ENCODE assay signal across 1 cellular context in the genomic region with DNA sequence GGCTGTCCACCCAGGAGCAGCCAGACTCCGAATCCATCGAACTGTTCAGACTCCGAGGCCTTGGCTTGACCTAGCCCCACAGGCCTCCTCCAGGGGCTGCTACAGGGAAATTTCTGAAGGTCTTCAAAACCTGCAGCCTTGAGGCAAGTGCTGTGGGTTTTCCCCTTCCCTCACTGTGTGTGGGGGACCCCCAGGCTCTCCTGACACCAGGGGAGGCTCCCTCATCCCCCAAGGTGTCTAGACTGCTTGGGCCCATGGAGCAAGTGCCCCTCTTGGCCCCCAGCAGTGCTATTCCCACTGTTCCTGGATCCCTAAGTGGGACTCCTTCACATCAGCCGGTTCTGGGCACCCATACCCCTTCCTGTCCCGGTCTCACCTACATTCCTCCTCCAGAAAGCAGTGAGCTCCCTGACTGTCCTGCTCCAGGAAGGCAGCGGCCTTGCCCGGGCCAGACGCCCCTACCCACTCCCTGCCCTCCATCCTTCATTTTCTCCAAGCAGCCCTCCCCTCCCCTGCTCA.
A peak's percentile ranks its signal among the peaks of the same experiment; 100 is the strongest.
TF ChIP-seq lines count a peak whose summit lies in the region.

No MANE protein-coding gene starts in this region.

TF ChIP-seq in H1, 55 proteins besides CTCF, POLR2A, EP300 and RAD21:
- TF ChIP-seq TBP (IDR thresholded peaks at IDR 0.05; ENCODE audit: low read depth, low read length) = peak; percentile 3; the same call in 1 of the 2 replicates
- TF ChIP-seq, protein P1, sequence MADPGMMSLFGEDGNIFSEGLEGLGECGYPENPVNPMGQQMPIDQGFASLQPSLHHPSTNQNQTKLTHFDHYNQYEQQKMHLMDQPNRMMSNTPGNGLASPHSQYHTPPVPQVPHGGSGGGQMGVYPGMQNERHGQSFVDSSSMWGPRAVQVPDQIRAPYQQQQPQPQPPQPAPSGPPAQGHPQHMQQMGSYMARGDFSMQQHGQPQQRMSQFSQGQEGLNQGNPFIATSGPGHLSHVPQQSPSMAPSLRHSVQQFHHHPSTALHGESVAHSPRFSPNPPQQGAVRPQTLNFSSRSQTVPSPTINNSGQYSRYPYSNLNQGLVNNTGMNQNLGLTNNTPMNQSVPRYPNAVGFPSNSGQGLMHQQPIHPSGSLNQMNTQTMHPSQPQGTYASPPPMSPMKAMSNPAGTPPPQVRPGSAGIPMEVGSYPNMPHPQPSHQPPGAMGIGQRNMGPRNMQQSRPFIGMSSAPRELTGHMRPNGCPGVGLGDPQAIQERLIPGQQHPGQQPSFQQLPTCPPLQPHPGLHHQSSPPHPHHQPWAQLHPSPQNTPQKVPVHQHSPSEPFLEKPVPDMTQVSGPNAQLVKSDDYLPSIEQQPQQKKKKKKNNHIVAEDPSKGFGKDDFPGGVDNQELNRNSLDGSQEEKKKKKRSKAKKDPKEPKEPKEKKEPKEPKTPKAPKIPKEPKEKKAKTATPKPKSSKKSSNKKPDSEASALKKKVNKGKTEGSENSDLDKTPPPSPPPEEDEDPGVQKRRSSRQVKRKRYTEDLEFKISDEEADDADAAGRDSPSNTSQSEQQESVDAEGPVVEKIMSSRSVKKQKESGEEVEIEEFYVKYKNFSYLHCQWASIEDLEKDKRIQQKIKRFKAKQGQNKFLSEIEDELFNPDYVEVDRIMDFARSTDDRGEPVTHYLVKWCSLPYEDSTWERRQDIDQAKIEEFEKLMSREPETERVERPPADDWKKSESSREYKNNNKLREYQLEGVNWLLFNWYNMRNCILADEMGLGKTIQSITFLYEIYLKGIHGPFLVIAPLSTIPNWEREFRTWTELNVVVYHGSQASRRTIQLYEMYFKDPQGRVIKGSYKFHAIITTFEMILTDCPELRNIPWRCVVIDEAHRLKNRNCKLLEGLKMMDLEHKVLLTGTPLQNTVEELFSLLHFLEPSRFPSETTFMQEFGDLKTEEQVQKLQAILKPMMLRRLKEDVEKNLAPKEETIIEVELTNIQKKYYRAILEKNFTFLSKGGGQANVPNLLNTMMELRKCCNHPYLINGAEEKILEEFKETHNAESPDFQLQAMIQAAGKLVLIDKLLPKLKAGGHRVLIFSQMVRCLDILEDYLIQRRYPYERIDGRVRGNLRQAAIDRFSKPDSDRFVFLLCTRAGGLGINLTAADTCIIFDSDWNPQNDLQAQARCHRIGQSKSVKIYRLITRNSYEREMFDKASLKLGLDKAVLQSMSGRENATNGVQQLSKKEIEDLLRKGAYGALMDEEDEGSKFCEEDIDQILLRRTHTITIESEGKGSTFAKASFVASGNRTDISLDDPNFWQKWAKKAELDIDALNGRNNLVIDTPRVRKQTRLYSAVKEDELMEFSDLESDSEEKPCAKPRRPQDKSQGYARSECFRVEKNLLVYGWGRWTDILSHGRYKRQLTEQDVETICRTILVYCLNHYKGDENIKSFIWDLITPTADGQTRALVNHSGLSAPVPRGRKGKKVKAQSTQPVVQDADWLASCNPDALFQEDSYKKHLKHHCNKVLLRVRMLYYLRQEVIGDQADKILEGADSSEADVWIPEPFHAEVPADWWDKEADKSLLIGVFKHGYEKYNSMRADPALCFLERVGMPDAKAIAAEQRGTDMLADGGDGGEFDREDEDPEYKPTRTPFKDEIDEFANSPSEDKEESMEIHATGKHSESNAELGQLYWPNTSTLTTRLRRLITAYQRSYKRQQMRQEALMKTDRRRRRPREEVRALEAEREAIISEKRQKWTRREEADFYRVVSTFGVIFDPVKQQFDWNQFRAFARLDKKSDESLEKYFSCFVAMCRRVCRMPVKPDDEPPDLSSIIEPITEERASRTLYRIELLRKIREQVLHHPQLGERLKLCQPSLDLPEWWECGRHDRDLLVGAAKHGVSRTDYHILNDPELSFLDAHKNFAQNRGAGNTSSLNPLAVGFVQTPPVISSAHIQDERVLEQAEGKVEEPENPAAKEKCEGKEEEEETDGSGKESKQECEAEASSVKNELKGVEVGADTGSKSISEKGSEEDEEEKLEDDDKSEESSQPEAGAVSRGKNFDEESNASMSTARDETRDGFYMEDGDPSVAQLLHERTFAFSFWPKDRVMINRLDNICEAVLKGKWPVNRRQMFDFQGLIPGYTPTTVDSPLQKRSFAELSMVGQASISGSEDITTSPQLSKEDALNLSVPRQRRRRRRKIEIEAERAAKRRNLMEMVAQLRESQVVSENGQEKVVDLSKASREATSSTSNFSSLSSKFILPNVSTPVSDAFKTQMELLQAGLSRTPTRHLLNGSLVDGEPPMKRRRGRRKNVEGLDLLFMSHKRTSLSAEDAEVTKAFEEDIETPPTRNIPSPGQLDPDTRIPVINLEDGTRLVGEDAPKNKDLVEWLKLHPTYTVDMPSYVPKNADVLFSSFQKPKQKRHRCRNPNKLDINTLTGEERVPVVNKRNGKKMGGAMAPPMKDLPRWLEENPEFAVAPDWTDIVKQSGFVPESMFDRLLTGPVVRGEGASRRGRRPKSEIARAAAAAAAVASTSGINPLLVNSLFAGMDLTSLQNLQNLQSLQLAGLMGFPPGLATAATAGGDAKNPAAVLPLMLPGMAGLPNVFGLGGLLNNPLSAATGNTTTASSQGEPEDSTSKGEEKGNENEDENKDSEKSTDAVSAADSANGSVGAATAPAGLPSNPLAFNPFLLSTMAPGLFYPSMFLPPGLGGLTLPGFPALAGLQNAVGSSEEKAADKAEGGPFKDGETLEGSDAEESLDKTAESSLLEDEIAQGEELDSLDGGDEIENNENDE (IDR thresholded peaks at IDR 0.05; ENCODE audit: insufficient replicate concordance, low read length) = no peak
